Comparison of ENCODE assay signal across 9 cellular contexts in the genomic region with DNA sequence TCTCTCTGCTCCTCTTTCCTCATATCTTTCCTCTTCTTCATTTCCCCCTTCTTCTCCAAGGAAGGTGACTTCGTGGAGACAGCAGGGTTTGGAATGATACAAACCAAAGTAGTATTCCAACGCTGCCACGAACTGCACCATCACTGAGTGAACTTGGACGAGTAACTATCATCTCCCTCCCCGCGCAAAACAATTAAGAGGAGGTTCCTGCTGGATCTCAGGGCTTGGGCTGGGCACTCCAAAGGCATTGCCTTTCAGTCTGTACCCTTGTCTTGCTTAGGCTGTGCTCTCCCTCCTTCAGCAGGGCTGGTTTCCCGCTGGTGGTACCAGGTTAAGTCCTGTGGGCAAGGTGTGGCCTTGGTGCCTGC. TPM values are rescaled to one million over a fixed set of nuclear protein-coding genes. Genes with fewer than 3 reads are reported as not detected.
DNase-seq lines count a peak whose midpoint lies in the region; ATAC-seq and TF ChIP-seq lines count a peak whose summit lies in the region.
"Had no signal": no experiment of that assay in that cellular context is flagged by ENCODE, and none has a peak within 500 bp of the region (broad histone marks: within the 10 kb centered on the region; RNA-seq: fewer than 3 reads in every experiment).

No MANE protein-coding gene starts in this region.

- H3K27ac ChIP-seq in heart right ventricle (peak overlapping the region in 1 of 10 donors; percentile 6), mammary epithelial cell (ENCODE audit: insufficient read depth, low read depth, low read length) (no peak overlapping the region), mucosa of rectum (ENCODE audit: low read depth in 2 of 2, low read length in 2 of 2) (no peak overlapping the region), vagina (no peak overlapping the region)

- H3K9me3 ChIP-seq in heart right ventricle (no peaks in the 10 kb centered on the region), mammary epithelial cell (replicated peaks; ENCODE audit: insufficient read depth, low read length) (no peaks in the 10 kb centered on the region), mucosa of rectum (ENCODE audit: control insufficient read depth in 2 of 2, low read length in 2 of 2) (no peaks in the 10 kb centered on the region), vagina (no peaks in the 10 kb centered on the region)

- H3K79me2 ChIP-seq in mammary epithelial cell (ENCODE audit: insufficient read depth, low read length) = peaks cover 17% of the 10 kb centered on the region

- peaks cover 7 to 45% (median 37%) of the 10 kb centered on the region in 9 donors for H3K4me1 ChIP-seq in heart right ventricle
- peaks cover 37% of the 10 kb centered on the region for H3K4me1 ChIP-seq in mammary epithelial cell (ENCODE audit: insufficient read depth, low read length)
- H3K4me1 ChIP-seq in mucosa of rectum (ENCODE audit: control insufficient read depth in 2 of 2, insufficient read depth in 2 of 2, low read length in 2 of 2) = peaks cover 27 to 31% of the 10 kb centered on the region in 2 donors
- peaks cover 44% of the 10 kb centered on the region for H3K4me1 ChIP-seq in vagina

- H3K4me3 ChIP-seq in heart right ventricle (peak overlapping the region; percentile 36 to 79 (median 61)), mammary epithelial cell (replicated peaks in 1 of 3; ENCODE audit: insufficient read depth in 1 of 3, low read depth in 2 of 3, low read length in 3 of 3) (peak overlapping the region; percentile 39 to 76 (median 61)), mucosa of rectum (ENCODE audit: low read length in 2 of 2) (peak overlapping the region; percentile 74 to 89), vagina (peak overlapping the region; percentile 53 to 61)

- dilution Hi-C loops in mammary epithelial cell (cut with HindIII; ENCODE audit: low sequenced_read_pairs) = no loop called here

- CTCF ChIA-PET in mammary epithelial cell (lab: Charles Lee; ENCODE audit: low non-redundant PET) = no interaction called here

- DNase-seq in heart right ventricle (no peak), cardiac septum (ENCODE audit: low spot score) (no peak), mammary epithelial cell (no peak), vagina (ENCODE audit: extremely low spot score in 2 of 2) (no peak), NOMO-1 (lab: John Stamatoyannopoulos, UW; ENCODE audit: unreplicated experiment in 2 of 2) (no peak), SHP77 treated with DMSO at 0.1 percent for 48 hours (lab: John Stamatoyannopoulos, UW) (no peak)
- DNase-seq: DND-41 had no signal

- intact Hi-C loops in heart right ventricle (cut with DNase I) (no loop called here), cardiac septum (cut with DNase I) (no loop called here), mammary epithelial cell (cut with micrococcal nuclease) (no loop called here), vagina (cut with DNase I) (no loop called here)

- H3K27me3 ChIP-seq in heart right ventricle (peaks cover 0 to 50% (median 0%) of the 10 kb centered on the region in 7 donors), mammary epithelial cell (ENCODE audit: insufficient read depth, low read length) (peaks cover 2% of the 10 kb centered on the region), mucosa of rectum (ENCODE audit: control insufficient read depth in 2 of 2, insufficient read depth in 2 of 2, low read length in 2 of 2) (peaks cover 20 to 22% of the 10 kb centered on the region in 2 donors), vagina (no peaks in the 10 kb centered on the region)

- TF ChIP-seq CTCF in heart right ventricle (IDR thresholded peaks at IDR 0.05) (no peak), mammary epithelial cell (conservative IDR thresholded peaks at IDR 0.05 in 1 of 2, IDR thresholded peaks at IDR 0.05 in 1 of 2; ENCODE audit: extremely low read depth in 1 of 2, insufficient read depth in 1 of 2, low read depth in 1 of 2, low read length in 2 of 2) (no peak), vagina (IDR thresholded peaks at IDR 0.05) (no peak)

- H3K36me3 ChIP-seq in heart right ventricle = no peaks in the 10 kb centered on the region
- no peaks in the 10 kb centered on the region for H3K36me3 ChIP-seq in mammary epithelial cell (ENCODE audit: insufficient read depth, low read length)
- no peaks in the 10 kb centered on the region for H3K36me3 ChIP-seq in mucosa of rectum (ENCODE audit: control insufficient read depth in 2 of 2, insufficient read depth in 2 of 2, low read length in 2 of 2)
- H3K36me3 ChIP-seq in vagina = no peaks in the 10 kb centered on the region

- peak overlapping the region; percentile 95 for H3K4me2 ChIP-seq in mammary epithelial cell (ENCODE audit: insufficient read depth, low read depth, low read length)

- BruUV-seq in mammary epithelial cell (replicated peaks; lab: Mats Ljungman, UMichigan) = no TSS peak

- H4K20me1 ChIP-seq in mammary epithelial cell (ENCODE audit: insufficient read depth, low read length) = no peaks in the 10 kb centered on the region

- 18 to 21% methylated on average over 7 of the region's 7 CpGs for WGBS in heart right ventricle, 2 donors
- 25% methylated on average over 7 of the region's 7 CpGs for WGBS in mammary epithelial cell (ENCODE audit: low coverage, missing lambda C conversion rate)

- TF ChIP-seq POLR2A in vagina (IDR thresholded peaks at IDR 0.05) = no peak

- in situ Hi-C loops in mammary epithelial cell (cut with MboI; ENCODE audit: low sequenced_read_pairs in 2 of 2) = loop anchor here in 1 of 2 donors (25.0 kb wide), 1 partner anchor 345 kb away; no protein-coding TSS in a partner anchor

- H3K9ac ChIP-seq in mammary epithelial cell (ENCODE audit: insufficient read depth, low read length) = no peak overlapping the region
- H3K9ac ChIP-seq in mucosa of rectum (ENCODE audit: low read depth in 1 of 2, low read length in 2 of 2) = peak overlapping the region in 1 of 2 donors; percentile 56

- ATAC-seq in heart right ventricle (no peak), GM18511 (IDR thresholded peaks at IDR 0.05; ENCODE audit: unreplicated experiment) (no peak)

- H2AFZ ChIP-seq in mammary epithelial cell (ENCODE audit: low read depth, low read length) = peak overlapping the region; percentile 92

RNA-seq across cellular contexts. Expression of gene PITX3, which starts 0.8 kb away (rescaled TPM):
- total RNA-seq in heart right ventricle = 1 to 10 TPM in 4 of 10 donors, under 1 TPM in 6; 0.21 to 2.8 (median 0.86) TPM
- 10 to 100 TPM in 1 of 2 donors, 1 to 10 TPM in 1; 1.8 to 10.4 TPM for polyA plus RNA-seq in heart right ventricle
- total RNA-seq in cardiac septum = 0.51 TPM
- not detected for total RNA-seq in mammary epithelial cell
- not detected for polyA plus RNA-seq in mammary epithelial cell
- not detected for polyA minus RNA-seq in mammary epithelial cell
- total RNA-seq in vagina = not detected

RNA-seq across cellular contexts. Expression of gene GBF1, which starts 3.2 kb away (rescaled TPM):
- 10 to 100 TPM; 43.6 to 60.5 (median 50.7) TPM for total RNA-seq in heart right ventricle
- polyA plus RNA-seq in heart right ventricle = 10 to 100 TPM; 20.7 to 25.6 TPM
- total RNA-seq in cardiac septum = 46.4 TPM
- 10 to 100 TPM; 37.8 to 49.4 TPM for total RNA-seq in mammary epithelial cell
- 24.0 TPM for polyA plus RNA-seq in mammary epithelial cell
- 99.3 TPM for polyA minus RNA-seq in mammary epithelial cell
- 48.9 TPM for total RNA-seq in vagina

RNA-seq across cellular contexts. Expression of gene ELOVL3, which starts 16.0 kb away (rescaled TPM):
- total RNA-seq in heart right ventricle (under 1 TPM in 3 of 10 donors, not detected in 7; 0.22 to 0.45 (median 0.30) TPM), cardiac septum (not detected), mammary epithelial cell (under 1 TPM; 0.17 to 0.45 TPM), vagina (not detected)
- polyA plus RNA-seq in heart right ventricle (under 1 TPM in 1 of 2 donors, not detected in 1; 0.23 TPM), mammary epithelial cell (1.2 TPM)
- 15.7 TPM for polyA minus RNA-seq in mammary epithelial cell
